Comparison of ENCODE assay signal across 8 cellular contexts in genomic region chr6:129708496-129709216, GRCh38. TPM values are rescaled to one million over a fixed set of nuclear protein-coding genes. Genes with fewer than 3 reads are reported as not detected.
DNase-seq lines count a peak whose midpoint lies in the region; ATAC-seq and TF ChIP-seq lines count a peak whose summit lies in the region.

No MANE protein-coding gene starts in this region.

- no peaks in the 10 kb centered on the region for H3K9me3 ChIP-seq in DND-41 (ENCODE audit: insufficient read depth, low read length, severe bottlenecking)
- no peaks in the 10 kb centered on the region for H3K9me3 ChIP-seq in psoas muscle

- H3K27me3 ChIP-seq in DND-41 (ENCODE audit: insufficient read depth, low read length, poor library complexity): no peaks in the 10 kb centered on the region
- no peaks in the 10 kb centered on the region for H3K27me3 ChIP-seq in psoas muscle (ENCODE audit: insufficient read depth in 3 of 3, low read length in 2 of 3)

- H3K79me2 ChIP-seq in DND-41 (ENCODE audit: insufficient read depth, low read length): no peaks in the 10 kb centered on the region

- CTCF ChIA-PET in RWPE1 (lab: Yijun Ruan, JAX): no interaction called here

- H3K4me2 ChIP-seq in DND-41 (ENCODE audit: insufficient read depth, low read length): peak overlapping the region; percentile 70

- 13 to 40% (median 17%) methylated on average over 4 of the region's 4 CpGs for WGBS in psoas muscle, 3 donors

- no peak overlapping the region for H2AFZ ChIP-seq in DND-41 (ENCODE audit: low read depth, low read length)

- H3K9ac ChIP-seq in DND-41 (ENCODE audit: low read depth, low read length): peak overlapping the region; percentile 59; the same call in 1 of the 2 replicates

- H3K4me1 ChIP-seq in DND-41 (ENCODE audit: insufficient read depth, low read length): peaks cover 34% of the 10 kb centered on the region
- H3K4me1 ChIP-seq in psoas muscle: peaks cover 25% of the 10 kb centered on the region

- ATAC-seq in DND-41 (ENCODE audit: insufficient read depth, low read depth) (no peak), psoas muscle (no peak), HG03135 (IDR thresholded peaks at IDR 0.05; ENCODE audit: unreplicated experiment) (no peak)

- TF ChIP-seq CTCF in DND-41 (IDR thresholded peaks at IDR 0.05; ENCODE audit: borderline replicate concordance, extremely low read depth, low read length, poor library complexity, severe bottlenecking) (no peak), RWPE1 (conservative IDR thresholded peaks at IDR 0.05; ENCODE audit: low read depth) (no peak), epithelial cell of esophagus (IDR thresholded peaks at IDR 0.05; ENCODE audit: insufficient read depth, low read depth, low read length, missing control alignments) (no peak), psoas muscle (IDR thresholded peaks at IDR 0.05) (no peak)

- H3K36me3 ChIP-seq in DND-41 (ENCODE audit: insufficient read depth, low read length) (no peaks in the 10 kb centered on the region), psoas muscle (ENCODE audit: insufficient read depth in 1 of 2, low read depth in 1 of 2) (no peaks in the 10 kb centered on the region)

- intact Hi-C loops in psoas muscle (cut with DNase I): no loop called here

- POLR2A ChIA-PET in RWPE1 (lab: Yijun Ruan, JAX; ENCODE audit: low non-redundant PET): no interaction called here

- DNase-seq in DND-41 (no peak), RWPE1 (ENCODE audit: low spot score) (no peak), epithelial cell of esophagus (ENCODE audit: low read depth) (no peak), psoas muscle (no peak), GM19238 (ENCODE audit: insufficient read length, low spot score) (no peak), NAMALWA (ENCODE audit: low spot score) (no peak), NCI-H748 (lab: John Stamatoyannopoulos, UW; ENCODE audit: unreplicated experiment) (no peak)

- H3K27ac ChIP-seq in DND-41 (ENCODE audit: low read length): no peak overlapping the region
- H3K27ac ChIP-seq in RWPE1: peak overlapping the region; percentile 64
- peak overlapping the region; percentile 85 for H3K27ac ChIP-seq in psoas muscle

- H4K20me1 ChIP-seq in DND-41 (ENCODE audit: insufficient read depth, low read length): no peaks in the 10 kb centered on the region

- peak overlapping the region in 1 of 2 experiments; percentile 65; a peak in 1 of 4 replicates for H3K4me3 ChIP-seq in DND-41 (ENCODE audit: low read depth in 1 of 2, low read length in 2 of 2)
- H3K4me3 ChIP-seq in epithelial cell of esophagus (ENCODE audit: low read length): peak overlapping the region; percentile 63
- H3K4me3 ChIP-seq in psoas muscle: peak overlapping the region; percentile 73

RNA-seq across cellular contexts. Expression of gene ARHGAP18, which starts 1.3 kb away (rescaled TPM):
- total RNA-seq in psoas muscle: 1 to 10 TPM; 5.2 to 6.8 (median 5.5) TPM
- polyA plus RNA-seq in psoas muscle: 1 to 10 TPM; 1.6 to 6.0 (median 4.3) TPM
